Comparison of ENCODE assay signal across 22 cellular contexts in genomic region chr2:68222287-68222686, GRCh38. TPM values are rescaled to one million over a fixed set of nuclear protein-coding genes. Genes with fewer than 3 reads are reported as not detected.
DNase-seq lines count a peak whose midpoint lies in the region; ATAC-seq and TF ChIP-seq lines count a peak whose summit lies in the region.
"Had no signal": no experiment of that assay in that cellular context is flagged by ENCODE, and none has a peak within 500 bp of the region (broad histone marks: within the 10 kb centered on the region; RNA-seq: fewer than 3 reads in every experiment).

No MANE protein-coding gene starts in this region.

- H3K27ac ChIP-seq in IMR-90 (ENCODE audit: insufficient read depth, low read length) (peak overlapping the region; percentile 50; the same call in 1 of the 2 replicates), neutrophil (peak overlapping the region; percentile 29)
- H3K27ac ChIP-seq: ascending aorta; BLaER1 treated with 17β-estradiol and CSF1 and Interleukin-3, amounts not matched to agents 10 nM and 100 nM; prostate gland; thyroid gland had no signal

- H3K9me3 Mint-ChIP-seq in T-helper 1 cell treated with Interleukin-12 subunit alpha and Interleukin-12 subunit beta and Interleukin-4 antibody, amounts not matched to agents 30 μg/mL and 1 μg/mL, for 36 hours: no peaks in the 10 kb centered on the region
- H3K9me3 Mint-ChIP-seq in chondrocyte (ENCODE audit: low read depth): peaks cover 4% of the 10 kb centered on the region
- H3K9me3 Mint-ChIP-seq: H9 had no signal

- no TSS peak for BruUV-seq in IMR-90 (replicated peaks; lab: Mats Ljungman, UMichigan)

- H3K27me3 Mint-ChIP-seq in T-helper 1 cell treated with Interleukin-12 subunit alpha and Interleukin-12 subunit beta and Interleukin-4 antibody, amounts not matched to agents 30 μg/mL and 1 μg/mL, for 36 hours (ENCODE audit: low read depth): no peaks in the 10 kb centered on the region
- no peaks in the 10 kb centered on the region for H3K27me3 Mint-ChIP-seq in chondrocyte (ENCODE audit: low read depth)
- H3K27me3 Mint-ChIP-seq: T-cell had no signal

- TF ChIP-seq POLR2A in IMR-90 (IDR thresholded peaks at IDR 0.05; ENCODE audit: low read depth, low read length): no peak

- H3K36me3 ChIP-seq in IMR-90 (ENCODE audit: control insufficient read depth, insufficient read depth, low read length) (peaks cover 8% of the 10 kb centered on the region), neutrophil (no peaks in the 10 kb centered on the region)
- H3K36me3 ChIP-seq: ascending aorta, prostate gland, thyroid gland had no signal

- POLR2A ChIA-PET in IMR-90 (lab: Charles Lee; ENCODE audit: unreplicated experiment): no interaction called here

- H4K8ac ChIP-seq in IMR-90 (ENCODE audit: low read depth in 2 of 2, low read length in 2 of 2): 0 out of 4 replicates have a peak overlapping the region, but pooled peaks of 1 of the 2 experiments have one; percentile 22

- ATAC-seq in IMR-90 (ENCODE audit: low read depth) (no peak; the same call in 1 of the 2 replicates), GM19328 (IDR thresholded peaks at IDR 0.05; ENCODE audit: unreplicated experiment) (no peak), GM18498 (IDR thresholded peaks at IDR 0.05; ENCODE audit: unreplicated experiment) (no peak)
- ATAC-seq: activated CD4-positive, CD25-positive, alpha-beta regulatory T cell treated with anti-CD3 and anti-CD28 coated beads, Interleukin-2, amount 50 U/mL, for 24 hours; T-cell had no signal

- in situ Hi-C loops in IMR-90 (cut with MboI; ENCODE audit: low sequenced_read_pairs): no loop called here

- H2BK5ac ChIP-seq in IMR-90 (ENCODE audit: low read depth, low read length, poor library complexity, severe bottlenecking): peak overlapping the region; percentile 21

- peaks cover 18% of the 10 kb centered on the region for H3K4me1 ChIP-seq in IMR-90 (ENCODE audit: control insufficient read depth, insufficient read depth, low read length)
- peaks cover 3 to 18% of the 10 kb centered on the region in 2 experiments for H3K4me1 ChIP-seq in neutrophil (ENCODE audit: control insufficient read depth in 1 of 2, insufficient read depth in 1 of 2, low read depth in 1 of 2, low read length in 1 of 2)

- no peak overlapping the region for H2BK15ac ChIP-seq in IMR-90 (ENCODE audit: low read depth, low read length)

- H3K27me3 ChIP-seq in IMR-90 (ENCODE audit: control insufficient read depth, insufficient read depth, low read length) (no peaks in the 10 kb centered on the region), neutrophil (no peaks in the 10 kb centered on the region)
- H3K27me3 ChIP-seq: ascending aorta; BLaER1 treated with 17β-estradiol and CSF1 and Interleukin-3, amounts not matched to agents 10 nM and 100 nM; thyroid gland had no signal

- no peak for TF ChIP-seq CTCF in IMR-90 (conservative IDR thresholded peaks at IDR 0.05; ENCODE audit: low read depth, low read length)
- TF ChIP-seq CTCF in chondrocyte (IDR thresholded peaks at IDR 0.05): no peak
- no peak for TF ChIP-seq CTCF in neutrophil (IDR thresholded peaks at IDR 0.05)

- H3K9me1 ChIP-seq in IMR-90 (ENCODE audit: insufficient read depth, low read length): peaks cover 8% of the 10 kb centered on the region; the same call in 1 of the 2 replicates

- no peak overlapping the region for H4K91ac ChIP-seq in IMR-90 (ENCODE audit: insufficient read depth, low read depth, low read length)

- peaks cover 36% of the 10 kb centered on the region for H3K4me1 Mint-ChIP-seq in T-helper 1 cell treated with Interleukin-12 subunit alpha and Interleukin-12 subunit beta and Interleukin-4 antibody, amounts not matched to agents 30 μg/mL and 1 μg/mL, for 36 hours (ENCODE audit: low read depth)
- peaks cover 72% of the 10 kb centered on the region for H3K4me1 Mint-ChIP-seq in chondrocyte (ENCODE audit: low read depth)

- dilution Hi-C loops in IMR-90 (cut with HindIII; ENCODE audit: low sequenced_read_pairs, unreplicated experiment): no loop called here

- H3K9ac ChIP-seq in IMR-90 (ENCODE audit: low read depth, low read length): no peak overlapping the region
- H3K9ac ChIP-seq: BLaER1 treated with 17β-estradiol and CSF1 and Interleukin-3, amounts not matched to agents 10 nM and 100 nM had no signal

- H3K56ac ChIP-seq in IMR-90 (ENCODE audit: extremely low read depth, insufficient read depth, low read length): no peak overlapping the region

- 0 out of 2 replicates have a peak overlapping the region, but pooled peaks have one; percentile 10 for H3K23ac ChIP-seq in IMR-90 (ENCODE audit: low read depth, low read length)

- no peak overlapping the region for H2AK9ac ChIP-seq in IMR-90 (replicated peaks; ENCODE audit: low read depth, low read length, poor library complexity)

- no peak overlapping the region for H2BK20ac ChIP-seq in IMR-90 (ENCODE audit: low read depth, low read length)

- H2BK120ac ChIP-seq in IMR-90 (ENCODE audit: low read depth, low read length): no peak overlapping the region

- H4K5ac ChIP-seq in IMR-90 (ENCODE audit: low read depth, low read length): no peak overlapping the region

- no peak overlapping the region for H2AFZ ChIP-seq in IMR-90 (replicated peaks; ENCODE audit: low read length, poor library complexity)

- intact Hi-C loops in IMR-90 (cut with micrococcal nuclease): no loop called here

- H3K14ac ChIP-seq in IMR-90 (replicated peaks; ENCODE audit: low read depth, low read length): no peak overlapping the region

- DNase-seq in T-helper 1 cell (no peak), IMR-90 (no peak), chondrocyte (ENCODE audit: low spot score) (no peak), NOMO-1 treated with DMSO at 0.1 percent for 48 hours (lab: John Stamatoyannopoulos, UW; ENCODE audit: unreplicated experiment) (no peak)
- DNase-seq: 8988T, activated gamma-delta T cell treated with Interleukin-2 at 50 U/mL for 16 hours, DMS79 treated with DMSO at 0.1 percent for 48 hours, H9, KBM-7, MV-4-11, NCI-H1930, T-cell, thyroid gland had no signal

- no peak overlapping the region for H3K18ac ChIP-seq in IMR-90 (ENCODE audit: low read depth, low read length)

- no peak overlapping the region for H3K4me2 ChIP-seq in IMR-90 (ENCODE audit: low read depth, low read length)
- H3K4me2 ChIP-seq: BLaER1 treated with 17β-estradiol and CSF1 and Interleukin-3, amounts not matched to agents 10 nM and 100 nM; smooth muscle cell had no signal

- no peak for TF ChIP-seq RAD21 in IMR-90 (IDR thresholded peaks at IDR 0.05; ENCODE audit: low read length)

- 0 out of 2 replicates have a peak overlapping the region, but pooled peaks have one; percentile 8 for H3K4ac ChIP-seq in IMR-90 (ENCODE audit: low read depth, low read length)

- H4K20me1 ChIP-seq in IMR-90 (ENCODE audit: insufficient read depth, low read length): peaks cover 51% of the 10 kb centered on the region

- no peak overlapping the region for H2AK5ac ChIP-seq in IMR-90 (ENCODE audit: low read depth, low read length)

- no peak overlapping the region for H3K4me3 Mint-ChIP-seq in T-helper 1 cell treated with Interleukin-12 subunit alpha and Interleukin-12 subunit beta and Interleukin-4 antibody, amounts not matched to agents 30 μg/mL and 1 μg/mL, for 36 hours
- H3K4me3 Mint-ChIP-seq in chondrocyte (ENCODE audit: unreplicated experiment): no peak overlapping the region
- H3K4me3 Mint-ChIP-seq: H9 had no signal

- H3K36me3 Mint-ChIP-seq in T-helper 1 cell treated with Interleukin-12 subunit alpha and Interleukin-12 subunit beta and Interleukin-4 antibody, amounts not matched to agents 30 μg/mL and 1 μg/mL, for 36 hours (ENCODE audit: low read depth): peaks cover 11% of the 10 kb centered on the region
- H3K36me3 Mint-ChIP-seq in chondrocyte (ENCODE audit: low read depth): peaks cover 3% of the 10 kb centered on the region

- H3K79me1 ChIP-seq in IMR-90 (ENCODE audit: low read depth in 1 of 2, low read length in 2 of 2): peaks cover 0 to 58% of the 10 kb centered on the region in 2 experiments; a peak in 2 of 4 replicates

- CTCF ChIA-PET in IMR-90 (lab: Yijun Ruan, JAX): no interaction called here

- WGBS in IMR-90 (ENCODE audit: extremely low coverage in 2 of 2, insufficient read length in 1 of 2), 2 experiments: no CpG with 5 or more reads among the region's 1 CpG

- H3K9me3 ChIP-seq in IMR-90 (ENCODE audit: control insufficient read depth, insufficient read depth, low read length) (peaks cover 2% of the 10 kb centered on the region; the same call in 1 of the 2 replicates), neutrophil (no peaks in the 10 kb centered on the region)
- H3K9me3 ChIP-seq: ascending aorta, prostate gland, thyroid gland had no signal

- H3K4me3 ChIP-seq in IMR-90 (ENCODE audit: insufficient read depth, low read depth, low read length): no peak overlapping the region
- H3K4me3 ChIP-seq in neutrophil (ENCODE audit: low read depth in 1 of 2, low read length in 1 of 2): no peak overlapping the region
- H3K4me3 ChIP-seq: ascending aorta; BLaER1 treated with 17β-estradiol and CSF1 and Interleukin-3, amounts not matched to agents 10 nM and 100 nM; prostate gland; smooth muscle cell; thyroid gland had no signal

- peak overlapping the region; percentile 29 for H3K27ac Mint-ChIP-seq in T-helper 1 cell treated with Interleukin-12 subunit alpha and Interleukin-12 subunit beta and Interleukin-4 antibody, amounts not matched to agents 30 μg/mL and 1 μg/mL, for 36 hours
- peak overlapping the region; percentile 63 for H3K27ac Mint-ChIP-seq in chondrocyte (ENCODE audit: unreplicated experiment)

TF ChIP-seq in IMR-90, 13 proteins besides CTCF, POLR2A, EP300 and RAD21 (continues in another document):
- TF ChIP-seq MXI1 (IDR thresholded peaks at IDR 0.05; ENCODE audit: borderline replicate concordance, low read depth, low read length) (no peak), SMC3 (IDR thresholded peaks at IDR 0.05; ENCODE audit: low read depth, low read length) (no peak), RCOR1 (IDR thresholded peaks at IDR 0.05; ENCODE audit: insufficient replicate concordance, low read length) (no peak), BHLHE40 (IDR thresholded peaks at IDR 0.05; ENCODE audit: low read depth, low read length) (no peak), CEBPB (IDR thresholded peaks at IDR 0.05; ENCODE audit: low read depth, low read length) (no peak), NFE2L2 (IDR thresholded peaks at IDR 0.05; ENCODE audit: low read depth, low read length) (no peak)
- TF ChIP-seq, protein P1, sequence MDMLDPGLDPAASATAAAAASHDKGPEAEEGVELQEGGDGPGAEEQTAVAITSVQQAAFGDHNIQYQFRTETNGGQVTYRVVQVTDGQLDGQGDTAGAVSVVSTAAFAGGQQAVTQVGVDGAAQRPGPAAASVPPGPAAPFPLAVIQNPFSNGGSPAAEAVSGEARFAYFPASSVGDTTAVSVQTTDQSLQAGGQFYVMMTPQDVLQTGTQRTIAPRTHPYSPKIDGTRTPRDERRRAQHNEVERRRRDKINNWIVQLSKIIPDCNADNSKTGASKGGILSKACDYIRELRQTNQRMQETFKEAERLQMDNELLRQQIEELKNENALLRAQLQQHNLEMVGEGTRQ (IDR thresholded peaks at IDR 0.05; ENCODE audit: low read depth, low read length): no peak

RNA-seq across cellular contexts. Expression of gene PPP3R1, which starts 30.0 kb away (rescaled TPM):
- total RNA-seq in IMR-90 (2012; rRNA removed): 9.1 and 18.1 TPM in 2 replicates
- polyA plus RNA-seq in IMR-90 (2012; rRNA removed): 11.0 and 17.3 TPM in 2 replicates
- 2.4 and 3.5 TPM in 2 replicates for polyA plus RNA-seq in IMR-90 (2012; cell fraction: cytosol; rRNA removed)
- 0.82 and 7.4 TPM in 2 replicates for polyA plus RNA-seq in IMR-90 (2012; cell fraction: nucleus; rRNA removed; ENCODE audit: low replicate concordance)
- total RNA-seq in chondrocyte: 56.2 to 72.3 TPM (median 70.8 TPM) in 3 replicates
